Comparison of ENCODE assay signal across 9 cellular contexts in genomic region chr7:620052-620451, GRCh38.
A peak's percentile ranks its signal among the peaks of the same experiment; 100 is the strongest.
DNase-seq lines count a peak whose midpoint lies in the region; TF ChIP-seq lines count a peak whose summit lies in the region.
"Had no signal": no experiment of that assay in that cellular context is flagged by ENCODE, and none has a peak within 500 bp of the region (broad histone marks: within the 10 kb centered on the region; RNA-seq: fewer than 3 reads in every experiment).

No MANE protein-coding gene starts in this region.

- DNase-seq in AG08396 (ENCODE audit: low spot score) (peak; percentile 68), HPDE6-E6E7 (ENCODE audit: extremely low spot score) (peak; percentile 22), kidney epithelial cell (ENCODE audit: low read depth) (peak; percentile 31), neural progenitor cell (ENCODE audit: low spot score) (no peak), head of caudate nucleus (no peak), AG20443 (ENCODE audit: low spot score) (no peak)
- no peak for DNase-seq in activated T-helper 2 cell treated with anti-CD3 and anti-CD28 coated beads, Interferon-gamma antibody, Interleukin-2, Interleukin-4, amounts not matched to agents 10 μg/mL and 5 μg/mL and 100 μg/mL, durations not matched to agents 14 hours and 24 hours and 36 hours (ENCODE audit: low spot score)
- no peak for DNase-seq in activated effector memory CD4-positive, alpha-beta T cell treated with anti-CD3 and anti-CD28 coated beads, Interleukin-2, amount 50 U/mL, for 16 hours

- peaks cover 8% of the 10 kb centered on the region for H3K9me3 ChIP-seq in neural progenitor cell (ENCODE audit: low read depth)

- H3K27me3 Mint-ChIP-seq in activated T-helper 2 cell treated with anti-CD3 and anti-CD28 coated beads, Interferon-gamma antibody, Interleukin-2, Interleukin-4, amounts not matched to agents 10 μg/mL and 5 μg/mL and 100 μg/mL, durations not matched to agents 14 hours and 24 hours and 36 hours (ENCODE audit: low read depth): no peaks in the 10 kb centered on the region
- H3K27me3 Mint-ChIP-seq in neural progenitor cell (ENCODE audit: insufficient read depth, low read depth): peaks cover 4% of the 10 kb centered on the region

- no peak overlapping the region for H3K27ac ChIP-seq in neural progenitor cell
- H3K27ac ChIP-seq: gastroesophageal sphincter had no signal

- H2AFZ ChIP-seq in neural progenitor cell (replicated peaks): no peak overlapping the region

- peaks cover 51% of the 10 kb centered on the region for H3K9me3 Mint-ChIP-seq in activated T-helper 2 cell treated with anti-CD3 and anti-CD28 coated beads, Interferon-gamma antibody, Interleukin-2, Interleukin-4, amounts not matched to agents 10 μg/mL and 5 μg/mL and 100 μg/mL, durations not matched to agents 14 hours and 24 hours and 36 hours
- H3K9me3 Mint-ChIP-seq in neural progenitor cell: peaks cover 39% of the 10 kb centered on the region

- H3K4me3 ChIP-seq in kidney epithelial cell (ENCODE audit: low read depth, low read length) (no peak overlapping the region), neural progenitor cell (no peak overlapping the region)
- H3K4me3 ChIP-seq: gastroesophageal sphincter had no signal

- TF ChIP-seq CTCF in kidney epithelial cell (IDR thresholded peaks at IDR 0.05; ENCODE audit: insufficient read depth, low read length, poor library complexity, severe bottlenecking): no peak
- no peak for TF ChIP-seq CTCF in neural progenitor cell (IDR thresholded peaks at IDR 0.05)

- peaks cover 34% of the 10 kb centered on the region for H3K4me1 Mint-ChIP-seq in activated T-helper 2 cell treated with anti-CD3 and anti-CD28 coated beads, Interferon-gamma antibody, Interleukin-2, Interleukin-4, amounts not matched to agents 10 μg/mL and 5 μg/mL and 100 μg/mL, durations not matched to agents 14 hours and 24 hours and 36 hours (ENCODE audit: low read depth)
- no peaks in the 10 kb centered on the region for H3K4me1 Mint-ChIP-seq in neural progenitor cell

- no peaks in the 10 kb centered on the region for H4K20me1 ChIP-seq in neural progenitor cell (ENCODE audit: low read depth)

- H3K9ac ChIP-seq in neural progenitor cell: no peak overlapping the region

- no peak overlapping the region for H3K4me2 ChIP-seq in neural progenitor cell

- H3K36me3 ChIP-seq in kidney epithelial cell (ENCODE audit: control insufficient read depth, insufficient read depth, low read length) (no peaks in the 10 kb centered on the region), neural progenitor cell (no peaks in the 10 kb centered on the region)
- H3K36me3 ChIP-seq: gastroesophageal sphincter had no signal

- no peaks in the 10 kb centered on the region for H3K79me2 ChIP-seq in neural progenitor cell (ENCODE audit: low read depth)

- peaks cover 53% of the 10 kb centered on the region for H3K36me3 Mint-ChIP-seq in activated T-helper 2 cell treated with anti-CD3 and anti-CD28 coated beads, Interferon-gamma antibody, Interleukin-2, Interleukin-4, amounts not matched to agents 10 μg/mL and 5 μg/mL and 100 μg/mL, durations not matched to agents 14 hours and 24 hours and 36 hours (ENCODE audit: low read depth)
- peaks cover 2% of the 10 kb centered on the region for H3K36me3 Mint-ChIP-seq in neural progenitor cell

- H3K27ac Mint-ChIP-seq in activated T-helper 2 cell treated with anti-CD3 and anti-CD28 coated beads, Interferon-gamma antibody, Interleukin-2, Interleukin-4, amounts not matched to agents 10 μg/mL and 5 μg/mL and 100 μg/mL, durations not matched to agents 14 hours and 24 hours and 36 hours: peak overlapping the region; percentile 99
- H3K27ac Mint-ChIP-seq in neural progenitor cell: no peak overlapping the region

- no peaks in the 10 kb centered on the region for H3K27me3 ChIP-seq in kidney epithelial cell (ENCODE audit: control insufficient read depth, insufficient read depth, low read length)
- H3K27me3 ChIP-seq in neural progenitor cell: no peaks in the 10 kb centered on the region
- H3K27me3 ChIP-seq: gastroesophageal sphincter had no signal

- intact Hi-C loops in activated T-helper 2 cell treated with anti-CD3 and anti-CD28 coated beads, Interferon-gamma antibody, Interleukin-2, Interleukin-4, amounts not matched to agents 10 μg/mL and 5 μg/mL and 100 μg/mL, durations not matched to agents 14 hours and 24 hours and 36 hours (cut with micrococcal nuclease): no loop called here
- intact Hi-C loops in head of caudate nucleus (cut with DNase I): no loop called here

- H3K4me3 Mint-ChIP-seq in activated T-helper 2 cell treated with anti-CD3 and anti-CD28 coated beads, Interferon-gamma antibody, Interleukin-2, Interleukin-4, amounts not matched to agents 10 μg/mL and 5 μg/mL and 100 μg/mL, durations not matched to agents 14 hours and 24 hours and 36 hours (ENCODE audit: low read depth): peak overlapping the region; percentile 52
- H3K4me3 Mint-ChIP-seq in neural progenitor cell: no peak overlapping the region

- no peaks in the 10 kb centered on the region for H3F3A ChIP-seq in neural progenitor cell (ENCODE audit: low read depth)

- H3K4me1 ChIP-seq in neural progenitor cell: no peaks in the 10 kb centered on the region
- H3K4me1 ChIP-seq: gastroesophageal sphincter had no signal

Comparison
In these comparisons a context has a peak if more than half of its experiments do, and no peak if none do; other contexts are left out.
1. DNase-seq: peak in AG08396 (single experiment), HPDE6-E6E7 (single experiment) and kidney epithelial cell (single experiment); none in activated T-helper 2 cell treated with anti-CD3 and anti-CD28 coated beads, Interferon-gamma antibody, Interleukin-2, Interleukin-4, amounts not matched to agents 10 μg/mL and 5 μg/mL and 100 μg/mL, durations not matched to agents 14 hours and 24 hours and 36 hours (single experiment), activated effector memory CD4-positive, alpha-beta T cell treated with anti-CD3 and anti-CD28 coated beads, Interleukin-2, amount 50 U/mL, for 16 hours (single experiment), neural progenitor cell (single experiment), head of caudate nucleus (0 of 42) and AG20443 (single experiment).